In genomic region chr11:62923634-62924411, GRCh38 we compare ENCODE assay signal across 9 cellular contexts. TPM values are rescaled to one million over a fixed set of nuclear protein-coding genes. Genes with fewer than 3 reads are reported as not detected.
A peak's percentile ranks its signal among the peaks of the same experiment; 100 is the strongest.
DNase-seq lines count a peak whose midpoint lies in the region; ATAC-seq lines count a peak whose summit lies in the region.
"Had no signal": no experiment of that assay in that cellular context is flagged by ENCODE, and none has a peak within 500 bp of the region (broad histone marks: within the 10 kb centered on the region; RNA-seq: fewer than 3 reads in every experiment).

No MANE protein-coding gene starts in this region.

- WGBS in iPS DF 6.9 (ENCODE audit: insufficient coverage, insufficient read length): no CpG with 5 or more reads among the region's 52 CpGs

- peaks cover 58% of the 10 kb centered on the region for H3K27me3 Mint-ChIP-seq in activated CD4-positive, alpha-beta memory T cell treated with anti-CD3 and anti-CD28 coated beads for 36 hours
- peaks cover 78% of the 10 kb centered on the region for H3K27me3 Mint-ChIP-seq in activated CD4-positive, alpha-beta memory T cell treated with anti-CD3 and anti-CD28 coated beads, Interleukin-2, amount 10 ng/mL, durations not matched to agents 7 days and 5 days
- peaks cover 67% of the 10 kb centered on the region for H3K27me3 Mint-ChIP-seq in activated CD8-positive, alpha-beta T cell treated with anti-CD3 and anti-CD28 coated beads, Interleukin-2, amount 10 ng/mL, durations not matched to agents 7 days and 5 days (ENCODE audit: low read depth)
- peaks cover 92% of the 10 kb centered on the region for H3K27me3 Mint-ChIP-seq in stimulated activated naive CD8-positive, alpha-beta T cell treated with anti-CD3 and anti-CD28 coated beads, Interleukin-15, amount 100 ng/mL, for 72 hours

- H3K9me3 ChIP-seq in iPS DF 6.9 (ENCODE audit: control insufficient read depth, insufficient read depth, low read length): no peaks in the 10 kb centered on the region

- no peaks in the 10 kb centered on the region for H3K36me3 ChIP-seq in iPS DF 6.9 (ENCODE audit: control insufficient read depth, insufficient read depth, low read length)

- peaks cover 26% of the 10 kb centered on the region for H3K27me3 ChIP-seq in iPS DF 6.9 (ENCODE audit: control insufficient read depth, insufficient read depth, low read length)

- no peaks in the 10 kb centered on the region for H3K9me3 Mint-ChIP-seq in activated CD4-positive, alpha-beta memory T cell treated with anti-CD3 and anti-CD28 coated beads for 36 hours
- H3K9me3 Mint-ChIP-seq in activated CD4-positive, alpha-beta memory T cell treated with anti-CD3 and anti-CD28 coated beads, Interleukin-2, amount 10 ng/mL, durations not matched to agents 7 days and 5 days: no peaks in the 10 kb centered on the region
- no peaks in the 10 kb centered on the region for H3K9me3 Mint-ChIP-seq in activated CD8-positive, alpha-beta T cell treated with anti-CD3 and anti-CD28 coated beads, Interleukin-2, amount 10 ng/mL, durations not matched to agents 7 days and 5 days (ENCODE audit: insufficient read depth)
- no peaks in the 10 kb centered on the region for H3K9me3 Mint-ChIP-seq in stimulated activated naive CD8-positive, alpha-beta T cell treated with anti-CD3 and anti-CD28 coated beads, Interleukin-15, amount 100 ng/mL, for 72 hours

- 0 out of 2 replicates have a peak, but pooled peaks cover 3% of the 10 kb centered on the region for H3K4me1 ChIP-seq in iPS DF 6.9 (ENCODE audit: control insufficient read depth, insufficient read depth, low read length)

- H3K36me3 Mint-ChIP-seq in activated CD4-positive, alpha-beta memory T cell treated with anti-CD3 and anti-CD28 coated beads for 36 hours: no peaks in the 10 kb centered on the region
- H3K36me3 Mint-ChIP-seq in activated CD4-positive, alpha-beta memory T cell treated with anti-CD3 and anti-CD28 coated beads, Interleukin-2, amount 10 ng/mL, durations not matched to agents 7 days and 5 days (ENCODE audit: low read depth): no peaks in the 10 kb centered on the region
- H3K36me3 Mint-ChIP-seq in activated CD8-positive, alpha-beta T cell treated with anti-CD3 and anti-CD28 coated beads, Interleukin-2, amount 10 ng/mL, durations not matched to agents 7 days and 5 days (ENCODE audit: low read depth): no peaks in the 10 kb centered on the region

- peak; percentile 29 for DNase-seq in activated CD4-positive, alpha-beta memory T cell treated with anti-CD3 and anti-CD28 coated beads for 36 hours
- DNase-seq in activated CD4-positive, alpha-beta memory T cell treated with anti-CD3 and anti-CD28 coated beads, Interleukin-2, amount 10 ng/mL, durations not matched to agents 7 days and 5 days: no peak
- DNase-seq in activated CD8-positive, alpha-beta T cell treated with anti-CD3 and anti-CD28 coated beads, Interleukin-2, amount 10 ng/mL, durations not matched to agents 7 days and 5 days: peak; percentile 28
- DNase-seq in iPS DF 6.9 (ENCODE audit: low read depth, low spot score) (no peak), GOT3 (lab: John Stamatoyannopoulos, UW) (no peak)
- no peak for DNase-seq in stimulated activated naive CD8-positive, alpha-beta T cell treated with anti-CD3 and anti-CD28 coated beads, Interleukin-15, amount 100 ng/mL, for 72 hours
- DNase-seq: DND-41 had no signal

- H3K4me3 Mint-ChIP-seq in activated CD4-positive, alpha-beta memory T cell treated with anti-CD3 and anti-CD28 coated beads for 36 hours: peak overlapping the region; percentile 53
- H3K4me3 Mint-ChIP-seq in activated CD4-positive, alpha-beta memory T cell treated with anti-CD3 and anti-CD28 coated beads, Interleukin-2, amount 10 ng/mL, durations not matched to agents 7 days and 5 days: no peak overlapping the region
- H3K4me3 Mint-ChIP-seq in activated CD8-positive, alpha-beta T cell treated with anti-CD3 and anti-CD28 coated beads, Interleukin-2, amount 10 ng/mL, durations not matched to agents 7 days and 5 days: peak overlapping the region; percentile 31
- H3K4me3 Mint-ChIP-seq in stimulated activated naive CD8-positive, alpha-beta T cell treated with anti-CD3 and anti-CD28 coated beads, Interleukin-15, amount 100 ng/mL, for 72 hours: peak overlapping the region; percentile 60 to 83

- H3K4me3 ChIP-seq in iPS DF 6.9 (ENCODE audit: low read length): peak overlapping the region; percentile 15; the same call in 1 of the 2 replicates

- peaks cover 29% of the 10 kb centered on the region for H3K4me1 Mint-ChIP-seq in activated CD4-positive, alpha-beta memory T cell treated with anti-CD3 and anti-CD28 coated beads for 36 hours (ENCODE audit: low read depth)
- H3K4me1 Mint-ChIP-seq in activated CD4-positive, alpha-beta memory T cell treated with anti-CD3 and anti-CD28 coated beads, Interleukin-2, amount 10 ng/mL, durations not matched to agents 7 days and 5 days: peaks cover 18% of the 10 kb centered on the region
- peaks cover 24% of the 10 kb centered on the region for H3K4me1 Mint-ChIP-seq in activated CD8-positive, alpha-beta T cell treated with anti-CD3 and anti-CD28 coated beads, Interleukin-2, amount 10 ng/mL, durations not matched to agents 7 days and 5 days (ENCODE audit: low read depth)
- peaks cover 45% of the 10 kb centered on the region for H3K4me1 Mint-ChIP-seq in stimulated activated naive CD8-positive, alpha-beta T cell treated with anti-CD3 and anti-CD28 coated beads, Interleukin-15, amount 100 ng/mL, for 72 hours

- intact Hi-C loops in activated CD4-positive, alpha-beta memory T cell treated with anti-CD3 and anti-CD28 coated beads for 36 hours (cut with micrococcal nuclease): no loop called here

- no peak overlapping the region for H3K27ac ChIP-seq in iPS DF 6.9 (ENCODE audit: low read length)

- POLR2A ChIA-PET in activated CD4-positive, alpha-beta memory T cell treated with anti-CD3 and anti-CD28 coated beads for 36 hours (lab: Charles Lee): interaction anchor here (0.6 to 0.9 kb wide), 3 partner anchors 34 to 590 kb away, joined by 3 to 4 read pairs (median 4); no protein-coding TSS in a partner anchor
- POLR2A ChIA-PET in activated CD4-positive, alpha-beta memory T cell treated with anti-CD3 and anti-CD28 coated beads, Interleukin-2, amount 10 ng/mL, durations not matched to agents 7 days and 5 days (lab: Charles Lee): interaction anchor here (0.8 kb wide), 1 partner anchor 38 kb away, joined by 3 read pairs; no protein-coding TSS in a partner anchor
- POLR2A ChIA-PET in activated CD8-positive, alpha-beta T cell treated with anti-CD3 and anti-CD28 coated beads, Interleukin-2, amount 10 ng/mL, durations not matched to agents 7 days and 5 days (lab: Charles Lee): interaction anchor here (0.6 kb wide), 1 partner anchor 10 kb away, joined by 3 read pairs; no protein-coding TSS in a partner anchor

- peak; percentile 22 for ATAC-seq in activated CD8-positive, alpha-beta T cell treated with anti-CD3 and anti-CD28 coated beads, Interleukin-2, amount 10 ng/mL, durations not matched to agents 7 days and 5 days
- ATAC-seq in stimulated activated naive CD8-positive, alpha-beta T cell treated with anti-CD3 and anti-CD28 coated beads, Interleukin-15, amount 100 ng/mL, for 72 hours: peak; percentile 5
- no peak for ATAC-seq in GM18873 (IDR thresholded peaks at IDR 0.05; ENCODE audit: low FRiP score, unreplicated experiment)
- no peak for ATAC-seq in HG02571 (IDR thresholded peaks at IDR 0.05; ENCODE audit: unreplicated experiment)

- H3K27ac Mint-ChIP-seq in activated CD4-positive, alpha-beta memory T cell treated with anti-CD3 and anti-CD28 coated beads for 36 hours: no peak overlapping the region
- no peak overlapping the region for H3K27ac Mint-ChIP-seq in activated CD4-positive, alpha-beta memory T cell treated with anti-CD3 and anti-CD28 coated beads, Interleukin-2, amount 10 ng/mL, durations not matched to agents 7 days and 5 days
- no peak overlapping the region for H3K27ac Mint-ChIP-seq in activated CD8-positive, alpha-beta T cell treated with anti-CD3 and anti-CD28 coated beads, Interleukin-2, amount 10 ng/mL, durations not matched to agents 7 days and 5 days
- H3K27ac Mint-ChIP-seq in stimulated activated naive CD8-positive, alpha-beta T cell treated with anti-CD3 and anti-CD28 coated beads, Interleukin-15, amount 100 ng/mL, for 72 hours: no peak overlapping the region

- CTCF ChIA-PET in activated CD4-positive, alpha-beta memory T cell treated with anti-CD3 and anti-CD28 coated beads for 36 hours (lab: Charles Lee): interaction anchor here (0.6 to 3.3 kb wide), 5 partner anchors 17 to 565 kb away, joined by 3 to 31 read pairs (median 5); no protein-coding TSS in a partner anchor
- CTCF ChIA-PET in activated CD4-positive, alpha-beta memory T cell treated with anti-CD3 and anti-CD28 coated beads, Interleukin-2, amount 10 ng/mL, durations not matched to agents 7 days and 5 days (lab: Charles Lee): interaction anchor here (0.7 to 1.8 kb wide), 5 partner anchors 17 to 381 kb away, joined by 3 to 10 read pairs (median 5); no protein-coding TSS in a partner anchor
- CTCF ChIA-PET in activated CD8-positive, alpha-beta T cell treated with anti-CD3 and anti-CD28 coated beads, Interleukin-2, amount 10 ng/mL, durations not matched to agents 7 days and 5 days (lab: Charles Lee): interaction anchor here (1.3 kb wide), 1 partner anchor 18 kb away, joined by 7 read pairs; no protein-coding TSS in a partner anchor

RNA-seq across cellular contexts. Expression of gene CHRM1, which starts 2.7 kb away (rescaled TPM):
- total RNA-seq in activated CD4-positive, alpha-beta memory T cell treated with anti-CD3 and anti-CD28 coated beads for 36 hours: not detected
- not detected for total RNA-seq in activated CD4-positive, alpha-beta memory T cell treated with anti-CD3 and anti-CD28 coated beads, Interleukin-2, amount 10 ng/mL, durations not matched to agents 7 days and 5 days
- not detected for total RNA-seq in activated CD8-positive, alpha-beta T cell treated with anti-CD3 and anti-CD28 coated beads, Interleukin-2, amount 10 ng/mL, durations not matched to agents 7 days and 5 days

RNA-seq across cellular contexts. Expression of gene SLC3A2, which starts 43.1 kb away (rescaled TPM):
- total RNA-seq in activated CD4-positive, alpha-beta memory T cell treated with anti-CD3 and anti-CD28 coated beads for 36 hours: 100 to 1,000 TPM; 309 to 314 TPM
- 100 to 1,000 TPM; 262 to 279 TPM for total RNA-seq in activated CD4-positive, alpha-beta memory T cell treated with anti-CD3 and anti-CD28 coated beads, Interleukin-2, amount 10 ng/mL, durations not matched to agents 7 days and 5 days
- 100 to 1,000 TPM; 190 to 202 TPM for total RNA-seq in activated CD8-positive, alpha-beta T cell treated with anti-CD3 and anti-CD28 coated beads, Interleukin-2, amount 10 ng/mL, durations not matched to agents 7 days and 5 days

Comparison
In these comparisons a context has a peak if more than half of its experiments do, and no peak if none do; other contexts are left out.
1. DNase-seq: peak in activated CD4-positive, alpha-beta memory T cell treated with anti-CD3 and anti-CD28 coated beads for 36 hours (single experiment) and activated CD8-positive, alpha-beta T cell treated with anti-CD3 and anti-CD28 coated beads, Interleukin-2, amount 10 ng/mL, durations not matched to agents 7 days and 5 days (single experiment); none in activated CD4-positive, alpha-beta memory T cell treated with anti-CD3 and anti-CD28 coated beads, Interleukin-2, amount 10 ng/mL, durations not matched to agents 7 days and 5 days (single experiment), iPS DF 6.9 (single experiment), stimulated activated naive CD8-positive, alpha-beta T cell treated with anti-CD3 and anti-CD28 coated beads, Interleukin-15, amount 100 ng/mL, for 72 hours (0 of 2) and GOT3 (single experiment).
2. ATAC-seq: peak in activated CD8-positive, alpha-beta T cell treated with anti-CD3 and anti-CD28 coated beads, Interleukin-2, amount 10 ng/mL, durations not matched to agents 7 days and 5 days (single experiment) and stimulated activated naive CD8-positive, alpha-beta T cell treated with anti-CD3 and anti-CD28 coated beads, Interleukin-15, amount 100 ng/mL, for 72 hours (single experiment); none in GM18873 (single experiment) and HG02571 (single experiment).